19 cellular contexts compared by ENCODE assay signal in the genomic region with DNA sequence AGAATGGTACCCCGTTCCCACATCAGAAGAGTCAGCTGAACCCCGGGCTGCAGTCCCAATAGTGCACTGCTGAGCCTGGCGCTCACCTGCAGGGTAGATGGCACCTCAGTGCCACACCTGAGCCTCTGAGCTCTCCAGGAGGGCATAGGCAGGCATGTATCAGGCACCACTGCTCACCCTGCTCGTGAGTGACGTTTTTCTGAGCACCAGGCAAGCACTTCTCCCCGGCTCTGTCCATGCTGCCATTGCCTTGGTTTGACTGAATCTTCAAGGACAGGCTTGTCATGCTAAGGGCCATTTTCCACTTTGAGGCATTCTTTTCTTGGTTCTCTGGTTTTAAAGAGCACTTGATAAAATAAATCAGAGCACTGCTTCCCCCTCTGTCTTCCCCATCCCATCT.
DNase-seq lines count a peak whose midpoint lies in the region; ATAC-seq, FAIRE-seq and TF ChIP-seq lines count a peak whose summit lies in the region.
"Had no signal": no experiment of that assay in that cellular context is flagged by ENCODE, and none has a peak within 500 bp of the region (broad histone marks: within the 10 kb centered on the region; RNA-seq: fewer than 3 reads in every experiment).

No MANE protein-coding gene starts in this region.

- TF ChIP-seq CTCF in kidney (IDR thresholded peaks at IDR 0.05; ENCODE audit: borderline replicate concordance, extremely low read depth, insufficient read depth), result no peak
- TF ChIP-seq CTCF in thyroid gland (IDR thresholded peaks at IDR 0.05), result no peak

- no peak overlapping the region for H3K9ac ChIP-seq in kidney (ENCODE audit: low read length in 2 of 2)

- 25 to 48% methylated on average over 4 to 6 of the region's 6 CpGs for WGBS in thyroid gland, 2 donors

- no peak for FAIRE-seq in kidney (lab: Jason Lieb, UNC)
- FAIRE-seq: G401.6, GM12892, GM19239, H54 had no signal

- peak in 1 of 2 donors; percentile 15 for TF ChIP-seq POLR2A in thyroid gland (IDR thresholded peaks at IDR 0.05)

- H3K9me3 ChIP-seq in kidney (ENCODE audit: control insufficient read depth in 1 of 2, low read length in 2 of 2) (no peaks in the 10 kb centered on the region), thyroid gland (no peaks in the 10 kb centered on the region)
- H3K9me3 ChIP-seq: Caco-2, HAP-1 had no signal

- H3K4me3 ChIP-seq in kidney (ENCODE audit: low read length in 2 of 2) (no peak overlapping the region), thyroid gland (replicated peaks in 1 of 3) (no peak overlapping the region)
- H3K4me3 ChIP-seq: HAP-1 had no signal

- H3K4me1 ChIP-seq in kidney (ENCODE audit: control insufficient read depth in 1 of 2, insufficient read depth in 1 of 2, low read depth in 1 of 2, low read length in 2 of 2), result no peaks in the 10 kb centered on the region
- H3K4me1 ChIP-seq in thyroid gland, result peaks cover 8 to 30% of the 10 kb centered on the region in 2 donors
- H3K4me1 ChIP-seq: Caco-2, HAP-1 had no signal

- DNase-seq in DMS79 (lab: John Stamatoyannopoulos, UW) (peak; percentile 74), DMS79 treated with DMSO at 0.1 percent for 48 hours (lab: John Stamatoyannopoulos, UW) (peak; percentile 87), kidney (peak; percentile 61), thyroid gland (peak; percentile 71 to 76), NCI-H446 (lab: John Stamatoyannopoulos, UW) (no peak), NCI-H526 (lab: John Stamatoyannopoulos, UW) (no peak)
- DNase-seq: C1 segment of cervical spinal cord; Caco-2; CD4-positive, CD25-positive, alpha-beta regulatory T cell; CD8-positive, alpha-beta T cell; DND-41; GOT3; HFFc6 had no signal

- ATAC-seq in GM19395 (IDR thresholded peaks at IDR 0.05; ENCODE audit: unreplicated experiment), result no peak
- ATAC-seq: CD8-positive, alpha-beta T cell had no signal

- intact Hi-C loops in kidney (cut with DNase I), result no loop called here
- intact Hi-C loops in thyroid gland (cut with DNase I), result no loop called here

- no peaks in the 10 kb centered on the region for H3K27me3 ChIP-seq in thyroid gland

- H3K27ac ChIP-seq in kidney (ENCODE audit: low read depth in 2 of 2, low read length in 2 of 2) (no peak overlapping the region), thyroid gland (peak overlapping the region in 2 of 3 donors; percentile 40 to 41)

- H3K36me3 ChIP-seq in kidney (ENCODE audit: control insufficient read depth in 1 of 2, insufficient read depth in 2 of 2, low read length in 2 of 2) (no peaks in the 10 kb centered on the region), thyroid gland (no peaks in the 10 kb centered on the region)
- H3K36me3 ChIP-seq: HAP-1 had no signal

Comparison
In these comparisons a context has a peak if more than half of its experiments do, and no peak if none do; other contexts are left out.
1. DNase-seq: peak in DMS79 (single experiment), DMS79 treated with DMSO at 0.1 percent for 48 hours (single experiment), kidney (single experiment) and thyroid gland (2 of 2); none in NCI-H446 (0 of 2) and NCI-H526 (0 of 2).
2. H3K27ac ChIP-seq: peak in thyroid gland (2 of 3); none in kidney (0 of 2).